In the genomic region with DNA sequence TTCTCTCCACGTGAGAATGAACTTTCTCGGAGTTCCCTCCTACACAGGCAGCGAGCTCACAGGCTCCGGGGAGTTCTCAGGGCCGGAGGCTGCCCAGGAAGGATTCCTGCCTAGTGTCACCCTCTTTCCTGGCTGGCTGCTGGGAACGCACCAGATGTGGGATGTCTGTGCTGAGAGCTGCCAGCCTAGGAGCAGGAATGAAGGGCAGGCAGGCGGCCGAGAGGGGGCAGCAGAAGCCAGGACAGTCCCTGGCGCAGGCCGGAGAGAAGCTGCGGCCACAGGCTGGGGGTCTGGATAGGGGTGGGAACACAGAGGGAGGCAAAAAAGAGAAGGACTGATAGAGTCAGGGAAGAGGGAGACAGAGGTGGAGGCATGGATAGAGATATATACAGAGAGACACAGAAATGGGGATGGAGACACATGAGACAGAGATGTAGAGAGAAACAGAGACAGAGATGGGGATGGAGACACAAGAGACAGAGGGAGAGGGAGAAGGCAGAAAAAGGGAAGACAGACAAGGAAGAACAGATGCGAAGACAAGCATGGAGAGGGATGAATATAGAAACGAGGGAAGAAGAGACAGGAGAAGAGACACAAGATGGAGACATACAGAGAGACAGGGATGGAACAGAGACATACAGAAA, we compare ENCODE assay signal across 8 cellular contexts.
DNase-seq lines count a peak whose midpoint lies in the region; ATAC-seq and TF ChIP-seq lines count a peak whose summit lies in the region.

No MANE protein-coding gene starts in this region.

- no peak overlapping the region for H3K27ac ChIP-seq in 22Rv1

- H3K27me3 Mint-ChIP-seq in nephron progenitor cell (ENCODE audit: low read depth, poor library complexity) = peaks cover 27% of the 10 kb centered on the region

- no peaks in the 10 kb centered on the region for H3K9me3 Mint-ChIP-seq in nephron progenitor cell

- DNase-seq in GM10266 (ENCODE audit: extremely low spot score) (peak; percentile 76), NCI-H345 (lab: John Stamatoyannopoulos, UW) (peak; percentile 54), activated T-cell treated with anti-CD3 and anti-CD28 coated beads for 4 hours (peak; percentile 13), fibroblast of the conjunctiva (ENCODE audit: low read depth) (peak; percentile 35), nephron progenitor cell (peak; percentile 87)
- no peak for DNase-seq in NK-92 treated with Interleukin-12 subunit alpha and Interleukin-12 subunit beta, amount 100 ng/mL, for 24 hours (lab: John Stamatoyannopoulos, UW)

- H3K27ac Mint-ChIP-seq in nephron progenitor cell = peak overlapping the region; percentile 16

- no peak for ATAC-seq in GM18520 (IDR thresholded peaks at IDR 0.05; ENCODE audit: unreplicated experiment)

- H3K36me3 Mint-ChIP-seq in nephron progenitor cell (ENCODE audit: low read depth) = peaks cover 4% of the 10 kb centered on the region

- H3K4me1 Mint-ChIP-seq in nephron progenitor cell = peaks cover 41% of the 10 kb centered on the region

- H3K4me3 Mint-ChIP-seq in nephron progenitor cell = no peak overlapping the region

- peak; percentile 99 for TF ChIP-seq CTCF in 22Rv1 (IDR thresholded peaks at IDR 0.05)
- peak; percentile 88 for TF ChIP-seq CTCF in GM10266 (IDR thresholded peaks at IDR 0.05; ENCODE audit: control insufficient read depth, insufficient read depth, low read depth, missing control alignments)
- peak; percentile 81 for TF ChIP-seq CTCF in nephron progenitor cell (IDR thresholded peaks at IDR 0.05)
